In the genomic region with DNA sequence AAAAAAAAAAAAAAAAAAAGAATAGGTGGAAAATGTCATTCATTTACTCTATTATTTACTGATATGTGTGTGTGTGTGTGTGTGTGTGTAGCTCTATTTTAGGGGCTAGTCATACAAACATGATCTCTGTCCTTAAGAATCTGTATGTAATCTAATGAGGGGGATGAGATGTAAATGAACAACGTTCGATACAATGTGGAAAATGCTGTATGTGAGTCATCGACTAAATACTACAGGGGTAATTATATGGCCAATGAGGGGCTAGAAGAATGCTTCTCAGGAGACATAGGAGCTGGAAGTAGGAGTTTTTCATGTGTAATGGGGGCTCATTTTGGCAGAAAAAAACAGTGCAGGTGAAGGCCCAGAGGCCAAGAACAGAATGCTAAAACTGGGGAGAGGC, we compare ENCODE assay signal across 28 cellular contexts. TPM values are rescaled to one million over a fixed set of nuclear protein-coding genes. Genes with fewer than 3 reads are reported as not detected.
A peak's percentile ranks its signal among the peaks of the same experiment; 100 is the strongest.
DNase-seq lines count a peak whose midpoint lies in the region; ATAC-seq and TF ChIP-seq lines count a peak whose summit lies in the region.
"Had no signal": no experiment of that assay in that cellular context is flagged by ENCODE, and none has a peak within 500 bp of the region (broad histone marks: within the 10 kb centered on the region; RNA-seq: fewer than 3 reads in every experiment).

No MANE protein-coding gene starts in this region.

- H3K4me1 ChIP-seq in CD8-positive, alpha-beta T cell (ENCODE audit: insufficient read depth, low read length) = peaks cover 90% of the 10 kb centered on the region
- no peaks in the 10 kb centered on the region for H3K4me1 ChIP-seq in smooth muscle cell (ENCODE audit: low read depth)
- H3K4me1 ChIP-seq: colonic mucosa, Peyer's patch, prostate gland, stomach had no signal

- no peaks in the 10 kb centered on the region for H3K9me3 ChIP-seq in CD8-positive, alpha-beta T cell (ENCODE audit: low read length)
- no peaks in the 10 kb centered on the region for H3K9me3 ChIP-seq in smooth muscle cell (replicated peaks; ENCODE audit: low read depth)
- H3K9me3 ChIP-seq: colonic mucosa, Peyer's patch, prostate gland, stomach, thyroid gland had no signal

- H3K27ac Mint-ChIP-seq in activated T-cell treated with anti-CD3 and anti-CD28 coated beads, Interleukin-2, amount 50 U/mL, for 24 hours = peak overlapping the region; percentile 93
- H3K27ac Mint-ChIP-seq in CD8-positive, alpha-beta T cell = peak overlapping the region; percentile 91
- H3K27ac Mint-ChIP-seq in activated naive CD4-positive, alpha-beta T cell treated with anti-CD3 and anti-CD28 coated beads, Interleukin-2, amount 50 U/mL, for 72 hours = peak overlapping the region; percentile 86 to 94
- H3K27ac Mint-ChIP-seq: activated CD8-positive, alpha-beta memory T cell treated with anti-CD3 and anti-CD28 coated beads, Interleukin-2, amount 10 ng/mL, durations not matched to agents 7 days and 5 days; B cell had no signal

- POLR2A ChIA-PET in CD8-positive, alpha-beta T cell (lab: Charles Lee) = interaction anchor here (0.6 to 3.5 kb wide), 4 partner anchors 11 to 36 kb away, joined by 3 to 17 read pairs (median 5); no protein-coding TSS in a partner anchor

- no peaks in the 10 kb centered on the region for H3K9me3 Mint-ChIP-seq in activated T-cell treated with anti-CD3 and anti-CD28 coated beads, Interleukin-2, amount 50 U/mL, for 24 hours
- no peaks in the 10 kb centered on the region for H3K9me3 Mint-ChIP-seq in CD8-positive, alpha-beta T cell
- H3K9me3 Mint-ChIP-seq in activated naive CD4-positive, alpha-beta T cell treated with anti-CD3 and anti-CD28 coated beads, Interleukin-2, amount 50 U/mL, for 72 hours = no peaks in the 10 kb centered on the region

- peaks cover 24% of the 10 kb centered on the region for H3K36me3 ChIP-seq in CD8-positive, alpha-beta T cell (ENCODE audit: insufficient read depth, low read length)
- H3K36me3 ChIP-seq in smooth muscle cell (ENCODE audit: low read depth) = peaks cover 3% of the 10 kb centered on the region
- H3K36me3 ChIP-seq: colonic mucosa, Peyer's patch, prostate gland, stomach, thyroid gland had no signal

- peaks cover 75% of the 10 kb centered on the region for H4K20me1 ChIP-seq in smooth muscle cell (ENCODE audit: low read depth)

- H3K27ac ChIP-seq in CD8-positive, alpha-beta T cell (ENCODE audit: low read depth, low read length) = no peak overlapping the region
- peak overlapping the region; percentile 45 for H3K27ac ChIP-seq in smooth muscle cell (ENCODE audit: low read depth)
- H3K27ac ChIP-seq: colonic mucosa, KMS-11, Peyer's patch, prostate gland, stomach, thyroid gland had no signal

- peaks cover 75% of the 10 kb centered on the region for H3K4me1 Mint-ChIP-seq in activated T-cell treated with anti-CD3 and anti-CD28 coated beads, Interleukin-2, amount 50 U/mL, for 24 hours (ENCODE audit: low read depth)
- H3K4me1 Mint-ChIP-seq in CD8-positive, alpha-beta T cell (ENCODE audit: low read depth) = peaks cover 83% of the 10 kb centered on the region
- H3K4me1 Mint-ChIP-seq: B cell had no signal

- no peak overlapping the region for H2AFZ ChIP-seq in smooth muscle cell (ENCODE audit: low read depth)

- TF ChIP-seq CTCF in CD8-positive, alpha-beta T cell (IDR thresholded peaks at IDR 0.05) = no peak
- TF ChIP-seq CTCF in smooth muscle cell (IDR thresholded peaks at IDR 0.05; ENCODE audit: borderline replicate concordance, insufficient read depth, poor library complexity, severe bottlenecking) = no peak

- H3K27me3 ChIP-seq in CD8-positive, alpha-beta T cell (ENCODE audit: insufficient read depth, low read length) = no peaks in the 10 kb centered on the region
- H3K27me3 ChIP-seq in smooth muscle cell (ENCODE audit: low read depth) = no peaks in the 10 kb centered on the region
- H3K27me3 ChIP-seq: colonic mucosa, Peyer's patch, stomach, thyroid gland had no signal

- ATAC-seq in CD8-positive, alpha-beta T cell = peak; percentile 30
- peak; percentile 32 to 40 for ATAC-seq in activated naive CD4-positive, alpha-beta T cell treated with anti-CD3 and anti-CD28 coated beads, Interleukin-2, amount 50 U/mL, for 72 hours
- ATAC-seq in GM18907 (IDR thresholded peaks at IDR 0.05; ENCODE audit: unreplicated experiment) = no peak
- ATAC-seq in GM21576 (IDR thresholded peaks at IDR 0.05; ENCODE audit: unreplicated experiment) = no peak
- ATAC-seq: activated CD8-positive, alpha-beta memory T cell treated with anti-CD3 and anti-CD28 coated beads, Interleukin-2, amount 10 ng/mL, durations not matched to agents 7 days and 5 days; left ventricle myocardium superior had no signal

- H3K36me3 Mint-ChIP-seq in activated T-cell treated with anti-CD3 and anti-CD28 coated beads, Interleukin-2, amount 50 U/mL, for 24 hours (ENCODE audit: low read depth) = peaks cover 69% of the 10 kb centered on the region
- H3K36me3 Mint-ChIP-seq in CD8-positive, alpha-beta T cell = peaks cover 72% of the 10 kb centered on the region
- peaks cover 5 to 18% of the 10 kb centered on the region in 2 donors for H3K36me3 Mint-ChIP-seq in activated naive CD4-positive, alpha-beta T cell treated with anti-CD3 and anti-CD28 coated beads, Interleukin-2, amount 50 U/mL, for 72 hours

- H3K4me3 ChIP-seq in CD8-positive, alpha-beta T cell (ENCODE audit: low read depth, low read length) = no peak overlapping the region
- H3K4me3 ChIP-seq in smooth muscle cell = no peak overlapping the region
- H3K4me3 ChIP-seq: colonic mucosa, Peyer's patch, prostate gland, stomach, thyroid gland had no signal

- DNase-seq in activated T-cell treated with anti-CD3 and anti-CD28 coated beads, Interleukin-2, amount 50 U/mL, for 24 hours = no peak
- DNase-seq in activated T-cell treated with anti-CD3 and anti-CD28 coated beads for 4 hours (no peak), smooth muscle cell (lab: John Stamatoyannopoulos, UW; ENCODE audit: unreplicated experiment) (no peak), NCI-H1092 treated with DMSO at 0.1 percent for 48 hours (lab: John Stamatoyannopoulos, UW) (no peak)
- DNase-seq in CD8-positive, alpha-beta T cell = no peak
- no peak for DNase-seq in activated naive CD4-positive, alpha-beta T cell treated with anti-CD3 and anti-CD28 coated beads, Interleukin-2, amount 50 U/mL, for 72 hours (ENCODE audit: low spot score in 2 of 2)
- DNase-seq: activated CD8-positive, alpha-beta memory T cell treated with anti-CD3 and anti-CD28 coated beads, Interleukin-2, amount 10 ng/mL, durations not matched to agents 7 days and 5 days; activated effector memory CD4-positive, alpha-beta T cell treated with anti-CD3 and anti-CD28 coated beads, Interleukin-2, amount 50 U/mL, for 16 hours; anterior cingulate cortex; colonic mucosa; DND-41; effector CD8-positive, alpha-beta T cell; erythroblast; head of caudate nucleus; left ventricle myocardium superior; NCI-H1417 treated with DMSO at 0.1 percent for 48 hours; NCI-H2081; NCI-H226; nucleus accumbens; Peyer's patch; SIG-M5; stomach; thyroid gland had no signal

- H3K79me2 ChIP-seq in smooth muscle cell (ENCODE audit: low read depth) = peaks cover 74% of the 10 kb centered on the region

- H3K4me3 Mint-ChIP-seq in activated T-cell treated with anti-CD3 and anti-CD28 coated beads, Interleukin-2, amount 50 U/mL, for 24 hours = peak overlapping the region; percentile 51
- peak overlapping the region; percentile 46 for H3K4me3 Mint-ChIP-seq in CD8-positive, alpha-beta T cell
- H3K4me3 Mint-ChIP-seq: activated CD8-positive, alpha-beta memory T cell treated with anti-CD3 and anti-CD28 coated beads, Interleukin-2, amount 10 ng/mL, durations not matched to agents 7 days and 5 days; B cell had no signal

- peak overlapping the region; percentile 15 for H3K4me2 ChIP-seq in smooth muscle cell
- H3K4me2 ChIP-seq: KMS-11 had no signal

- intact Hi-C loops in CD8-positive, alpha-beta T cell (cut with DNase I, micrococcal nuclease) = loop anchor here in 1 of 2 experiments (1.0 kb wide), 1 partner anchor 8 kb away; no protein-coding TSS in a partner anchor

- H3K27me3 Mint-ChIP-seq in activated T-cell treated with anti-CD3 and anti-CD28 coated beads, Interleukin-2, amount 50 U/mL, for 24 hours = no peaks in the 10 kb centered on the region
- H3K27me3 Mint-ChIP-seq in CD8-positive, alpha-beta T cell (ENCODE audit: low read depth) = no peaks in the 10 kb centered on the region

- WGBS in smooth muscle cell (ENCODE audit: low lambda C conversion rate) = 39% methylated on average over 3 of the region's 3 CpGs

- CTCF ChIA-PET in CD8-positive, alpha-beta T cell (lab: Charles Lee) = interaction anchor here (1.3 kb wide), 1 partner anchor 46 kb away, joined by 3 read pairs; no protein-coding TSS in a partner anchor

- no peaks in the 10 kb centered on the region for H3F3A ChIP-seq in smooth muscle cell (ENCODE audit: low read depth)

- no peak overlapping the region for H3K9ac ChIP-seq in smooth muscle cell (ENCODE audit: low read depth)
- H3K9ac ChIP-seq: KMS-11 had no signal

RNA-seq across cellular contexts. Expression of a gene that starts 41.9 kb away (rescaled TPM):
- total RNA-seq in CD8-positive, alpha-beta T cell = 100 to 1,000 TPM; 325 to 335 TPM
- total RNA-seq in activated naive CD4-positive, alpha-beta T cell treated with anti-CD3 and anti-CD28 coated beads, Interleukin-2, amount 50 U/mL, for 72 hours = 100 to 1,000 TPM; 205 to 291 TPM
- total RNA-seq in smooth muscle cell = 82.1 and 96.2 TPM in 2 replicates
- polyA plus RNA-seq in smooth muscle cell = 66.9 and 87.3 TPM in 2 replicates

Comparison
In these comparisons a context has a peak if more than half of its experiments do, and no peak if none do; other contexts are left out.
1. ATAC-seq: peak in CD8-positive, alpha-beta T cell (single experiment) and activated naive CD4-positive, alpha-beta T cell treated with anti-CD3 and anti-CD28 coated beads, Interleukin-2, amount 50 U/mL, for 72 hours (2 of 2); none in GM18907 (single experiment) and GM21576 (single experiment).
2. Peak in every context shown above with its lines, with median percentiles within 50 percentile points of each other: H3K27ac Mint-ChIP-seq.